In genomic region chr6:111990214-111990613, GRCh38 we compare ENCODE assay signal across 10 cellular contexts.
A peak's percentile ranks its signal among the peaks of the same experiment; 100 is the strongest.
DNase-seq lines count a peak whose midpoint lies in the region; ATAC-seq lines count a peak whose summit lies in the region.
"Had no signal": no experiment of that assay in that cellular context is flagged by ENCODE, and none has a peak within 500 bp of the region (broad histone marks: within the 10 kb centered on the region; RNA-seq: fewer than 3 reads in every experiment).

No MANE protein-coding gene starts in this region.

- CTCF ChIA-PET in activated CD4-positive, alpha-beta memory T cell treated with anti-CD3 and anti-CD28 coated beads for 36 hours (lab: Charles Lee), result interaction anchor here (0.7 to 2.5 kb wide), 7 partner anchors 12 to 281 kb away, joined by 3 to 10 read pairs (median 4); no protein-coding TSS in a partner anchor

- DNase-seq in activated CD8-positive, alpha-beta memory T cell treated with anti-CD3 and anti-CD28 coated beads for 24 hours, result peak; percentile 24
- no peak for DNase-seq in activated CD8-positive, alpha-beta memory T cell treated with anti-CD3 and anti-CD28 coated beads, Interleukin-2, amount 50 U/mL, for 4 hours
- no peak for DNase-seq in activated CD4-positive, alpha-beta memory T cell treated with anti-CD3 and anti-CD28 coated beads for 36 hours
- DNase-seq in stimulated activated effector memory CD8-positive, alpha-beta T cell treated with anti-CD3 and anti-CD28 coated beads, Interleukin-12 subunit alpha, Interleukin-12 subunit beta, amount 100 ng/mL, for 72 hours (ENCODE audit: low spot score in 2 of 2), result no peak
- DNase-seq in HT-29 (ENCODE audit: low spot score) (no peak), NCI-H524 (lab: John Stamatoyannopoulos, UW) (no peak), NCI-H1417 treated with DMSO at 0.1 percent for 48 hours (lab: John Stamatoyannopoulos, UW) (no peak)
- DNase-seq: gastrocnemius medialis, tibial artery had no signal

- H3K36me3 Mint-ChIP-seq in activated CD4-positive, alpha-beta memory T cell treated with anti-CD3 and anti-CD28 coated beads for 36 hours, result no peaks in the 10 kb centered on the region
- no peaks in the 10 kb centered on the region for H3K36me3 Mint-ChIP-seq in stimulated activated effector memory CD8-positive, alpha-beta T cell treated with anti-CD3 and anti-CD28 coated beads, Interleukin-12 subunit alpha, Interleukin-12 subunit beta, amount 100 ng/mL, for 72 hours

- intact Hi-C loops in activated CD4-positive, alpha-beta memory T cell treated with anti-CD3 and anti-CD28 coated beads for 36 hours (cut with micrococcal nuclease), result no loop called here

- POLR2A ChIA-PET in activated CD4-positive, alpha-beta memory T cell treated with anti-CD3 and anti-CD28 coated beads for 36 hours (lab: Charles Lee), result interaction anchor here (1.9 kb wide), 1 partner anchor 17 kb away, joined by 11 read pairs; no protein-coding TSS in a partner anchor

- peak overlapping the region; percentile 85 for H3K27ac Mint-ChIP-seq in activated CD4-positive, alpha-beta memory T cell treated with anti-CD3 and anti-CD28 coated beads for 36 hours
- H3K27ac Mint-ChIP-seq in stimulated activated effector memory CD8-positive, alpha-beta T cell treated with anti-CD3 and anti-CD28 coated beads, Interleukin-12 subunit alpha, Interleukin-12 subunit beta, amount 100 ng/mL, for 72 hours, result peak overlapping the region; percentile 81

- H3K4me3 Mint-ChIP-seq in activated CD4-positive, alpha-beta memory T cell treated with anti-CD3 and anti-CD28 coated beads for 36 hours, result no peak overlapping the region
- peak overlapping the region; percentile 39 for H3K4me3 Mint-ChIP-seq in stimulated activated effector memory CD8-positive, alpha-beta T cell treated with anti-CD3 and anti-CD28 coated beads, Interleukin-12 subunit alpha, Interleukin-12 subunit beta, amount 100 ng/mL, for 72 hours

- no peaks in the 10 kb centered on the region for H3K27me3 Mint-ChIP-seq in activated CD4-positive, alpha-beta memory T cell treated with anti-CD3 and anti-CD28 coated beads for 36 hours

- peaks cover 90% of the 10 kb centered on the region for H3K4me1 Mint-ChIP-seq in activated CD4-positive, alpha-beta memory T cell treated with anti-CD3 and anti-CD28 coated beads for 36 hours (ENCODE audit: low read depth)
- H3K4me1 Mint-ChIP-seq in stimulated activated effector memory CD8-positive, alpha-beta T cell treated with anti-CD3 and anti-CD28 coated beads, Interleukin-12 subunit alpha, Interleukin-12 subunit beta, amount 100 ng/mL, for 72 hours, result peaks cover 85% of the 10 kb centered on the region

- peak; percentile 32 for ATAC-seq in HG02610 (IDR thresholded peaks at IDR 0.05; ENCODE audit: unreplicated experiment)
- ATAC-seq in stimulated activated effector memory CD8-positive, alpha-beta T cell treated with anti-CD3 and anti-CD28 coated beads, Interleukin-12 subunit alpha, Interleukin-12 subunit beta, amount 100 ng/mL, for 72 hours, result peak; percentile 80
- ATAC-seq: gastrocnemius medialis had no signal

- no peaks in the 10 kb centered on the region for H3K9me3 Mint-ChIP-seq in activated CD4-positive, alpha-beta memory T cell treated with anti-CD3 and anti-CD28 coated beads for 36 hours
- H3K9me3 Mint-ChIP-seq in stimulated activated effector memory CD8-positive, alpha-beta T cell treated with anti-CD3 and anti-CD28 coated beads, Interleukin-12 subunit alpha, Interleukin-12 subunit beta, amount 100 ng/mL, for 72 hours, result no peaks in the 10 kb centered on the region
